In the genomic region with DNA sequence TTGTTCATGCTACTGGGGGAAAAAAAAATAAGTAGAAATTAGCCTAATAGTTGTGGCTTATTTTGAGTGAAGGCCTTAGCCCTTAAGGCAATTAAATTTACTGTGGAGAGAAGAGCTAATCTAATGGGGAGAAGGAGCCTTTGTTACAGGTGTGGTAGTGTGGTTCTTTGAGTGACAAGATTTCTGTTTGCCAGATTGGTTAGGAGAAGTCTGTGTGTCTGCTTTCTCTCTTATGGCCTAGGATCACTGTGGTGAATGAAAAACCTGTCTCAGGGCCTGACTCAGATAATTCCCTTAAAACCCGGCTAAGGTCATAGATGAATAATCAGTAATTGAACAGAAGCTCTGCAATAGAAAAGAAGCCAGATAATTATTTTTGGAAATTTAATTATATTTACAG, we compare ENCODE assay signal across 14 cellular contexts. TPM values are rescaled to one million over a fixed set of nuclear protein-coding genes. Genes with fewer than 3 reads are reported as not detected.
DNase-seq lines count a peak whose midpoint lies in the region; ATAC-seq, FAIRE-seq and TF ChIP-seq lines count a peak whose summit lies in the region.
"Had no signal": no experiment of that assay in that cellular context is flagged by ENCODE, and none has a peak within 500 bp of the region (broad histone marks: within the 10 kb centered on the region; RNA-seq: fewer than 3 reads in every experiment).

No MANE protein-coding gene starts in this region.

- H3K27ac ChIP-seq in CD8-positive, alpha-beta T cell (ENCODE audit: low read depth, low read length) = no peak overlapping the region
- H3K27ac ChIP-seq in HepG2 (ENCODE audit: extremely low read length, insufficient read depth, low read length) = no peak overlapping the region
- H3K27ac ChIP-seq: SJSA1 had no signal

- 100% methylated on average over 1 of the region's 1 CpG for WGBS in HepG2 (ENCODE audit: low lambda C conversion rate)

- TF ChIP-seq EP300 in HepG2 (IDR thresholded peaks at IDR 0.05; ENCODE audit: low read depth in 2 of 2, low read length in 2 of 2) (no peak), HepG2 (CRISPR knock-in tag; IDR thresholded peaks at IDR 0.05; ENCODE audit: borderline replicate concordance) (no peak)

- H3K4me1 Mint-ChIP-seq in CD8-positive, alpha-beta T cell (ENCODE audit: low read depth) = peaks cover 8% of the 10 kb centered on the region
- H3K4me1 Mint-ChIP-seq in T-helper 2 cell treated with Interferon-gamma antibody and Interleukin-4, amounts not matched to agents 5 μg/mL and 100 μg/mL, for 36 hours (ENCODE audit: low read depth) = peaks cover 36% of the 10 kb centered on the region

- H3K27ac Mint-ChIP-seq in CD8-positive, alpha-beta T cell = peak overlapping the region; percentile 3
- peak overlapping the region; percentile 78 for H3K27ac Mint-ChIP-seq in T-helper 2 cell treated with Interferon-gamma antibody and Interleukin-4, amounts not matched to agents 5 μg/mL and 100 μg/mL, for 36 hours
- H3K27ac Mint-ChIP-seq: activated naive CD4-positive, alpha-beta T cell treated with anti-CD3 and anti-CD28 coated beads, Interleukin-2, amount 50 U/mL, for 24 hours had no signal

- H3K4me3 ChIP-seq in CD8-positive, alpha-beta T cell (ENCODE audit: low read depth, low read length) = no peak overlapping the region
- H3K4me3 ChIP-seq in HepG2 (replicated peaks in 1 of 3; ENCODE audit: insufficient read depth in 1 of 3, low read depth in 2 of 3, low read length in 3 of 3) = no peak overlapping the region
- H3K4me3 ChIP-seq: SJSA1 had no signal

- no peaks in the 10 kb centered on the region for H3K9me3 Mint-ChIP-seq in CD8-positive, alpha-beta T cell
- no peaks in the 10 kb centered on the region for H3K9me3 Mint-ChIP-seq in T-helper 2 cell treated with Interferon-gamma antibody and Interleukin-4, amounts not matched to agents 5 μg/mL and 100 μg/mL, for 36 hours
- H3K9me3 Mint-ChIP-seq: activated naive CD4-positive, alpha-beta T cell treated with anti-CD3 and anti-CD28 coated beads, Interleukin-2, amount 50 U/mL, for 24 hours had no signal

- no peaks in the 10 kb centered on the region for H3K4me1 ChIP-seq in CD8-positive, alpha-beta T cell (ENCODE audit: insufficient read depth, low read length)
- no peaks in the 10 kb centered on the region for H3K4me1 ChIP-seq in HepG2 (ENCODE audit: insufficient read depth, low read length)
- H3K4me1 ChIP-seq: SJSA1 had no signal

- FAIRE-seq in HepG2 (lab: Jason Lieb, UNC) = no peak

- TF ChIP-seq CTCF in CD8-positive, alpha-beta T cell (IDR thresholded peaks at IDR 0.05) = no peak
- no peak for TF ChIP-seq CTCF in HepG2 (CRISPR knock-in tag; IDR thresholded peaks at IDR 0.05)

- no peak for ATAC-seq in CD8-positive, alpha-beta T cell
- peak; percentile 67 for ATAC-seq in GM19043 (IDR thresholded peaks at IDR 0.05; ENCODE audit: low read depth, unreplicated experiment)
- ATAC-seq in HG02981 (IDR thresholded peaks at IDR 0.05; ENCODE audit: unreplicated experiment) = peak; percentile 49
- no peak for ATAC-seq in HepG2
- ATAC-seq: left cardiac atrium had no signal

- BruUV-seq in HepG2 (replicated peaks; lab: Mats Ljungman, UMichigan) = no TSS peak

- intact Hi-C loops in CD8-positive, alpha-beta T cell (cut with DNase I, micrococcal nuclease) = no loop called here
- intact Hi-C loops in HepG2 (cut with micrococcal nuclease; ENCODE audit: unreplicated experiment) = no loop called here

- TF ChIP-seq POLR2A in HepG2 (IDR thresholded peaks at IDR 0.05; ENCODE audit: insufficient read depth in 1 of 2, low read depth in 2 of 2, low read length in 2 of 2) = no peak

- H3K27me3 Mint-ChIP-seq in CD8-positive, alpha-beta T cell (ENCODE audit: low read depth) = no peaks in the 10 kb centered on the region
- no peaks in the 10 kb centered on the region for H3K27me3 Mint-ChIP-seq in T-helper 2 cell treated with Interferon-gamma antibody and Interleukin-4, amounts not matched to agents 5 μg/mL and 100 μg/mL, for 36 hours (ENCODE audit: low read depth)
- H3K27me3 Mint-ChIP-seq: activated naive CD4-positive, alpha-beta T cell treated with anti-CD3 and anti-CD28 coated beads, Interleukin-2, amount 50 U/mL, for 24 hours had no signal

- no peak for DNase-seq in CD8-positive, alpha-beta T cell
- DNase-seq in T-helper 2 cell treated with Interferon-gamma antibody and Interleukin-4, amounts not matched to agents 5 μg/mL and 100 μg/mL, for 36 hours (ENCODE audit: low spot score) = no peak
- DNase-seq in DMS53 (lab: John Stamatoyannopoulos, UW) = no peak
- DNase-seq in OCI-M1 (lab: John Stamatoyannopoulos, UW) = no peak
- DNase-seq in HepG2 (ENCODE audit: low spot score) = no peak
- no peak for DNase-seq in NCI-H526 (lab: John Stamatoyannopoulos, UW)
- DNase-seq: H7, hypothalamus, left cardiac atrium, substantia nigra had no signal

- no peak overlapping the region for H3K4me2 ChIP-seq in HepG2 (ENCODE audit: low read depth, low read length)

- no peak overlapping the region for H3K9ac ChIP-seq in HepG2 (ENCODE audit: insufficient read depth, low read depth, low read length)

- H3K27me3 ChIP-seq in CD8-positive, alpha-beta T cell (ENCODE audit: insufficient read depth, low read length) = no peaks in the 10 kb centered on the region
- no peaks in the 10 kb centered on the region for H3K27me3 ChIP-seq in HepG2 (ENCODE audit: control insufficient read depth in 1 of 2, insufficient read depth in 2 of 2, low read length in 2 of 2)
- H3K27me3 ChIP-seq: SJSA1 had no signal

- H3K9me3 ChIP-seq in CD8-positive, alpha-beta T cell (ENCODE audit: low read length) = no peaks in the 10 kb centered on the region
- no peaks in the 10 kb centered on the region for H3K9me3 ChIP-seq in HepG2 (ENCODE audit: low read length)
- H3K9me3 ChIP-seq: SJSA1 had no signal

- H3K36me3 ChIP-seq in CD8-positive, alpha-beta T cell (ENCODE audit: insufficient read depth, low read length) = no peaks in the 10 kb centered on the region
- H3K36me3 ChIP-seq in HepG2 (replicated peaks in 1 of 2; ENCODE audit: control insufficient read depth in 1 of 2, insufficient read depth in 2 of 2, low read length in 2 of 2) = peaks cover 8 to 31% of the 10 kb centered on the region in 2 experiments

- H3K4me3 Mint-ChIP-seq in CD8-positive, alpha-beta T cell = no peak overlapping the region
- H3K4me3 Mint-ChIP-seq in T-helper 2 cell treated with Interferon-gamma antibody and Interleukin-4, amounts not matched to agents 5 μg/mL and 100 μg/mL, for 36 hours = peak overlapping the region; percentile 23
- H3K4me3 Mint-ChIP-seq: activated naive CD4-positive, alpha-beta T cell treated with anti-CD3 and anti-CD28 coated beads, Interleukin-2, amount 50 U/mL, for 24 hours had no signal

- CTCF ChIA-PET in CD8-positive, alpha-beta T cell (lab: Charles Lee) = no interaction called here
- CTCF ChIA-PET in HepG2 (lab: Yijun Ruan, JAX; ENCODE audit: low intra/inter-chr PET ratio, low total read pairs) = no interaction called here

- peaks cover 2% of the 10 kb centered on the region for H3K79me2 ChIP-seq in HepG2 (ENCODE audit: insufficient read depth, low read length)

- peaks cover 72% of the 10 kb centered on the region for H3K36me3 Mint-ChIP-seq in CD8-positive, alpha-beta T cell
- peaks cover 57% of the 10 kb centered on the region for H3K36me3 Mint-ChIP-seq in T-helper 2 cell treated with Interferon-gamma antibody and Interleukin-4, amounts not matched to agents 5 μg/mL and 100 μg/mL, for 36 hours (ENCODE audit: low read depth)

- POLR2A ChIA-PET in CD8-positive, alpha-beta T cell (lab: Charles Lee) = no interaction called here
- POLR2A ChIA-PET in HepG2 (lab: Yijun Ruan, JAX) = no interaction called here

- no peak overlapping the region for H2AFZ ChIP-seq in HepG2 (ENCODE audit: low read length)

- in situ Hi-C loops in HepG2 (cut with HindIII; ENCODE audit: extremely low pct_ligation_motif_present, low pct_unique_long_range_greater_than_20kb) = no loop called here

- no peak for TF ChIP-seq RAD21 in HepG2 (CRISPR knock-in tag; IDR thresholded peaks at IDR 0.05)

- no peaks in the 10 kb centered on the region for H4K20me1 ChIP-seq in HepG2 (ENCODE audit: insufficient read depth, low read length)

TF ChIP-seq in HepG2, 621 proteins besides CTCF, POLR2A, EP300 and RAD21:
- no peak for TF ChIP-seq HDAC2 (CRISPR knock-in tag; IDR thresholded peaks at IDR 0.05)

RNA-seq across cellular contexts. Expression of a gene that starts 27.0 kb away (rescaled TPM):
- total RNA-seq in CD8-positive, alpha-beta T cell = 10 to 100 TPM; 64.0 to 69.9 TPM
- total RNA-seq in HepG2 (2016; rRNA removed; fragmentation: Illumina TruSeq; extraction: Trizol) = 78.5 and 126 TPM in 2 replicates
- 9.3 and 9.5 TPM in 2 replicates for total RNA-seq in HepG2 (2016; cell fraction: cytosol; rRNA removed; fragmentation: Illumina TruSeq; extraction: Trizol; ENCODE audit: low read depth)
- 86.2 and 135 TPM in 2 replicates for total RNA-seq in HepG2 (2016; cell fraction: insoluble cytoplasmic fraction; rRNA removed; fragmentation: Illumina TruSeq; extraction: Trizol)
- 25.3 and 28.9 TPM in 2 replicates for total RNA-seq in HepG2 (2016; cell fraction: membrane; rRNA removed; fragmentation: Illumina TruSeq; extraction: Trizol)
- 82.4 and 87.3 TPM in 2 replicates for total RNA-seq in HepG2 (2016; cell fraction: nucleus; rRNA removed; fragmentation: Illumina TruSeq; extraction: Trizol)
- 17.2 and 26.7 TPM in 2 replicates for polyA plus RNA-seq in HepG2 (2011; rRNA removed)
- polyA plus RNA-seq in HepG2 (2011; cell fraction: cytosol; rRNA removed) = 9.0 and 12.6 TPM in 2 replicates
- polyA plus RNA-seq in HepG2 (2011; cell fraction: nucleus; rRNA removed) = 15.9 and 23.5 TPM in 2 replicates
- 21.7 and 36.9 TPM in 2 replicates for polyA plus RNA-seq in HepG2 (2012)
- 3.8 and 5.4 TPM in 2 replicates for polyA plus RNA-seq in HepG2 (2016; cell fraction: cytosol; fragmentation: Illumina TruSeq; extraction: Trizol; ENCODE audit: low read depth)
- 72.5 and 74.2 TPM in 2 replicates for polyA plus RNA-seq in HepG2 (2016; cell fraction: insoluble cytoplasmic fraction; fragmentation: Illumina TruSeq; extraction: Trizol; ENCODE audit: low read depth)
- 9.9 and 10.3 TPM in 2 replicates for polyA plus RNA-seq in HepG2 (2016; cell fraction: membrane; fragmentation: Illumina TruSeq; extraction: Trizol; ENCODE audit: low read depth)
- 56.4 and 65.4 TPM in 2 replicates for polyA plus RNA-seq in HepG2 (2016; cell fraction: nucleus; fragmentation: Illumina TruSeq; extraction: Trizol; ENCODE audit: insufficient read depth, low read depth)
- 72.8 and 125 TPM in 2 replicates for polyA minus RNA-seq in HepG2 (2011; rRNA and poly(A)+ RNA removed; ENCODE audit: low replicate concordance)
- polyA minus RNA-seq in HepG2 (2011; cell fraction: cytosol; rRNA and poly(A)+ RNA removed) = 48.7 and 54.7 TPM in 2 replicates
- polyA minus RNA-seq in HepG2 (2011; cell fraction: nucleus; rRNA and poly(A)+ RNA removed) = 104 and 132 TPM in 2 replicates

Comparison
In these comparisons a context has a peak if more than half of its experiments do, and no peak if none do; other contexts are left out.
1. ATAC-seq: peak in GM19043 (single experiment) and HG02981 (single experiment); none in CD8-positive, alpha-beta T cell (single experiment) and HepG2 (single experiment).